In genomic region chr6:134880487-134881190, GRCh38 we compare ENCODE assay signal across 17 cellular contexts.
DNase-seq lines count a peak whose midpoint lies in the region; FAIRE-seq and TF ChIP-seq lines count a peak whose summit lies in the region.
"Had no signal": no experiment of that assay in that cellular context is flagged by ENCODE, and none has a peak within 500 bp of the region (broad histone marks: within the 10 kb centered on the region; RNA-seq: fewer than 3 reads in every experiment).

No MANE protein-coding gene starts in this region.

- no peak for TF ChIP-seq POLR2A in GM12891 (IDR thresholded peaks at IDR 0.05; ENCODE audit: low read depth, low read length)

- H3K9me3 ChIP-seq in GM23248 (ENCODE audit: low read depth) (no peaks in the 10 kb centered on the region), adipocyte (ENCODE audit: control insufficient read depth, low read length) (no peaks in the 10 kb centered on the region), osteoblast (ENCODE audit: low read depth, low read length) (no peaks in the 10 kb centered on the region)
- H3K9me3 ChIP-seq: esophagus muscularis mucosa, stomach had no signal

- FAIRE-seq in GM12891 (lab: Jason Lieb, UNC), result no peak
- FAIRE-seq: bronchial epithelial cell, H54, keratinocyte, urothelium cell line had no signal

- no peaks in the 10 kb centered on the region for H3K27me3 ChIP-seq in GM23248 (replicated peaks; ENCODE audit: insufficient read depth)
- no peaks in the 10 kb centered on the region for H3K27me3 ChIP-seq in adipocyte (replicated peaks; ENCODE audit: control insufficient read depth, insufficient read depth, low read length)
- H3K27me3 ChIP-seq in osteoblast (ENCODE audit: insufficient read depth, low read length), result no peaks in the 10 kb centered on the region

- H3K9ac ChIP-seq in GM23248, result no peak overlapping the region
- H3K9ac ChIP-seq in adipocyte (ENCODE audit: low read length), result peak overlapping the region; percentile 20

- in situ Hi-C loops in GM23248 (cut with MboI), result no loop called here

- H3K9me2 ChIP-seq in GM23248 (ENCODE audit: insufficient read depth), result no peaks in the 10 kb centered on the region

- peak overlapping the region; percentile 35; the same call in 1 of the 2 replicates for H3K27ac ChIP-seq in GM23248
- H3K27ac ChIP-seq in osteoblast (ENCODE audit: low read depth, low read length), result no peak overlapping the region
- H3K27ac ChIP-seq: esophagus muscularis mucosa, stomach had no signal

- H3K4me3 ChIP-seq in AG09309 (ENCODE audit: control insufficient read depth, low read depth, low read length) (no peak overlapping the region), GM23248 (no peak overlapping the region), adipocyte (ENCODE audit: low read length) (no peak overlapping the region), osteoblast (ENCODE audit: insufficient read depth, low read length) (no peak overlapping the region)
- H3K4me3 ChIP-seq: esophagus muscularis mucosa, stomach had no signal

- H4K20me1 ChIP-seq in GM23248 (ENCODE audit: insufficient read depth) (no peaks in the 10 kb centered on the region), osteoblast (ENCODE audit: insufficient read depth, low read length) (no peaks in the 10 kb centered on the region)

- peak; percentile 35 for DNase-seq in AG09309 (ENCODE audit: low read depth)
- DNase-seq in GM23248, result peak; percentile 47
- DNase-seq in adipocyte (ENCODE audit: low read depth), result no peak
- no peak for DNase-seq in osteoblast (ENCODE audit: insufficient read length, low spot score, missing footprints)
- DNase-seq in NCI-H2029 treated with DMSO at 0.1 percent for 48 hours (lab: John Stamatoyannopoulos, UW), result no peak
- no peak for DNase-seq in GM12891 (ENCODE audit: insufficient read length, low spot score)
- DNase-seq in GOT3 (lab: John Stamatoyannopoulos, UW), result no peak
- no peak for DNase-seq in putamen (ENCODE audit: low spot score)
- DNase-seq: activated B cell treated with CpG ODN at 0.5 μM for 24 hours, NCI-H1436 treated with DMSO at 0.1 percent for 48 hours, stomach, T-helper 2 cell had no signal

- 0 out of 2 replicates have a peak, but pooled peaks cover 4% of the 10 kb centered on the region for H3F3A ChIP-seq in GM23248 (ENCODE audit: insufficient read depth)

- no peaks in the 10 kb centered on the region for H3K36me3 ChIP-seq in GM23248 (ENCODE audit: low read depth)
- no peaks in the 10 kb centered on the region for H3K36me3 ChIP-seq in adipocyte (ENCODE audit: control insufficient read depth, insufficient read depth, low read length, severe bottlenecking)
- H3K36me3 ChIP-seq in osteoblast (ENCODE audit: insufficient read depth, low read length), result no peaks in the 10 kb centered on the region
- H3K36me3 ChIP-seq: esophagus muscularis mucosa, stomach had no signal

- H3K4me2 ChIP-seq in GM23248 (ENCODE audit: unreplicated experiment) (peak overlapping the region; percentile 39), osteoblast (ENCODE audit: insufficient read depth, low read length) (no peak overlapping the region)

- WGBS in GM23248 (ENCODE audit: low coverage in 1 of 2, low lambda C conversion rate in 2 of 2, missing lambda C conversion rate in 2 of 2), 2 experiments, result 12 to 13% methylated on average over 5 of the region's 5 CpGs

- TF ChIP-seq CTCF in AG09309 (IDR thresholded peaks at IDR 0.05; ENCODE audit: control insufficient read depth, insufficient read depth, low read depth, low read length, missing control alignments), result no peak
- TF ChIP-seq CTCF in osteoblast (IDR thresholded peaks at IDR 0.05; ENCODE audit: extremely low read depth, low read depth, low read length), result no peak

- H3K79me2 ChIP-seq in GM23248 (ENCODE audit: insufficient read depth) (no peaks in the 10 kb centered on the region), osteoblast (ENCODE audit: insufficient read depth, low read length) (no peaks in the 10 kb centered on the region)

- H3K4me1 ChIP-seq in GM23248 (ENCODE audit: insufficient read depth) (peaks cover 11% of the 10 kb centered on the region), adipocyte (ENCODE audit: control insufficient read depth, insufficient read depth, low read length) (peaks cover 14% of the 10 kb centered on the region), osteoblast (ENCODE audit: insufficient read depth, low read length) (no peaks in the 10 kb centered on the region)
- H3K4me1 ChIP-seq: stomach had no signal

- H2AFZ ChIP-seq in GM23248 (peak overlapping the region; percentile 63), osteoblast (ENCODE audit: low read length) (peak overlapping the region; percentile 32)

TF ChIP-seq in GM12891, 5 proteins besides CTCF, POLR2A, EP300 and RAD21:
- TF ChIP-seq POLR2AphosphoS5 (IDR thresholded peaks at IDR 0.05; ENCODE audit: low read depth, low read length) (no peak), POU2F2 (IDR thresholded peaks at IDR 0.05; ENCODE audit: low read depth, low read length) (no peak)

Comparison
In these comparisons a context has a peak if more than half of its experiments do, and no peak if none do; other contexts are left out.
1. DNase-seq: peak in AG09309 (single experiment) and GM23248 (single experiment); none in adipocyte (single experiment), osteoblast (single experiment), NCI-H2029 treated with DMSO at 0.1 percent for 48 hours (single experiment), GM12891 (single experiment), GOT3 (single experiment) and putamen (single experiment).